ENCODE assay signal across 10 cellular contexts in genomic region chr1:212937034-212937433, GRCh38. TPM values are rescaled to one million over a fixed set of nuclear protein-coding genes. Genes with fewer than 3 reads are reported as not detected.
"Had no signal": no experiment of that assay in that cellular context is flagged by ENCODE, and none has a peak within 500 bp of the region (broad histone marks: within the 10 kb centered on the region; RNA-seq: fewer than 3 reads in every experiment).

No MANE protein-coding gene starts in this region.

- FAIRE-seq: K562 had no signal

- H3K27ac ChIP-seq: GM23248, HL-60 had no signal

- H3K4me3 ChIP-seq: GM23248, HAP-1, K562 had no signal

- H2AFZ ChIP-seq: GM23248 had no signal

- DNase-seq: GM23248, GOT3, H7, HFFc6, IMR-90, KG1 had no signal

- H3K9me3 ChIP-seq: HAP-1 had no signal

- H3K36me3 ChIP-seq: HAP-1 had no signal

- ATAC-seq: HCT116, K562 had no signal

- H3K9ac ChIP-seq: GM23248 had no signal

RNA-seq across cellular contexts. Expression of gene VASH2, which starts 13.3 kb away (rescaled TPM):
- total RNA-seq: GM23248 had no signal
